ENCODE assay signal across 1 cellular context in genomic region chr6:26026833-26027490, GRCh38.
TF ChIP-seq lines count a peak whose summit lies in the region.

No MANE protein-coding gene starts in this region.

TF ChIP-seq in HEK293, 187 proteins besides CTCF, POLR2A, EP300 and RAD21 (continued from another document and continues in another):
- TF ChIP-seq ZNF280C (tag by site-specific recombination; IDR thresholded peaks at IDR 0.05) = no peak
- TF ChIP-seq, protein P1, sequence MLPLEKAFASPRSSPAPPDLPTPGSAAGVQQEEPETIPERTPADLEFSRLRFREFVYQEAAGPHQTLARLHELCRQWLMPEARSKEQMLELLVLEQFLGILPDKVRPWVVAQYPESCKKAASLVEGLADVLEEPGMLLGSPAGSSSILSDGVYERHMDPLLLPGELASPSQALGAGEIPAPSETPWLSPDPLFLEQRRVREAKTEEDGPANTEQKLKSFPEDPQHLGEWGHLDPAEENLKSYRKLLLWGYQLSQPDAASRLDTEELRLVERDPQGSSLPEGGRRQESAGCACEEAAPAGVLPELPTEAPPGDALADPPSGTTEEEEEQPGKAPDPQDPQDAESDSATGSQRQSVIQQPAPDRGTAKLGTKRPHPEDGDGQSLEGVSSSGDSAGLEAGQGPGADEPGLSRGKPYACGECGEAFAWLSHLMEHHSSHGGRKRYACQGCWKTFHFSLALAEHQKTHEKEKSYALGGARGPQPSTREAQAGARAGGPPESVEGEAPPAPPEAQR (tag by site-specific recombination; IDR thresholded peaks at IDR 0.05) = 0 out of 2 replicates have a peak, but pooled peaks have one; percentile 19
- no peak for TF ChIP-seq ZNF621 (tag by site-specific recombination; IDR thresholded peaks at IDR 0.05)
- no peak for TF ChIP-seq ZNF19 (tag by site-specific recombination; IDR thresholded peaks at IDR 0.05; ENCODE audit: low read depth)
- TF ChIP-seq ZNF670 (tag by site-specific recombination; IDR thresholded peaks at IDR 0.05; ENCODE audit: low read depth) = no peak
- TF ChIP-seq, protein P2, sequence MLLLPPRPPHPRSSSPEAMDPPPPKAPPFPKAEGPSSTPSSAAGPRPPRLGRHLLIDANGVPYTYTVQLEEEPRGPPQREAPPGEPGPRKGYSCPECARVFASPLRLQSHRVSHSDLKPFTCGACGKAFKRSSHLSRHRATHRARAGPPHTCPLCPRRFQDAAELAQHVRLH (tag by site-specific recombination; IDR thresholded peaks at IDR 0.05) = peak; percentile 88
- TF ChIP-seq ZNF518A (tag by site-specific recombination; conservative IDR thresholded peaks at IDR 0.05; ENCODE audit: low read depth) = peak; percentile 33; the same call in 1 of the 2 replicates
- peak; percentile 59; the same call in 1 of the 2 replicates for TF ChIP-seq ZNF561 (tag by site-specific recombination; IDR thresholded peaks at IDR 0.05; ENCODE audit: borderline replicate concordance)
- no peak for TF ChIP-seq ZNF585B (tag by site-specific recombination; IDR thresholded peaks at IDR 0.05)
- TF ChIP-seq ZNF2 (tag by site-specific recombination; IDR thresholded peaks at IDR 0.05) = peak; percentile 95
- TF ChIP-seq, protein P3, sequence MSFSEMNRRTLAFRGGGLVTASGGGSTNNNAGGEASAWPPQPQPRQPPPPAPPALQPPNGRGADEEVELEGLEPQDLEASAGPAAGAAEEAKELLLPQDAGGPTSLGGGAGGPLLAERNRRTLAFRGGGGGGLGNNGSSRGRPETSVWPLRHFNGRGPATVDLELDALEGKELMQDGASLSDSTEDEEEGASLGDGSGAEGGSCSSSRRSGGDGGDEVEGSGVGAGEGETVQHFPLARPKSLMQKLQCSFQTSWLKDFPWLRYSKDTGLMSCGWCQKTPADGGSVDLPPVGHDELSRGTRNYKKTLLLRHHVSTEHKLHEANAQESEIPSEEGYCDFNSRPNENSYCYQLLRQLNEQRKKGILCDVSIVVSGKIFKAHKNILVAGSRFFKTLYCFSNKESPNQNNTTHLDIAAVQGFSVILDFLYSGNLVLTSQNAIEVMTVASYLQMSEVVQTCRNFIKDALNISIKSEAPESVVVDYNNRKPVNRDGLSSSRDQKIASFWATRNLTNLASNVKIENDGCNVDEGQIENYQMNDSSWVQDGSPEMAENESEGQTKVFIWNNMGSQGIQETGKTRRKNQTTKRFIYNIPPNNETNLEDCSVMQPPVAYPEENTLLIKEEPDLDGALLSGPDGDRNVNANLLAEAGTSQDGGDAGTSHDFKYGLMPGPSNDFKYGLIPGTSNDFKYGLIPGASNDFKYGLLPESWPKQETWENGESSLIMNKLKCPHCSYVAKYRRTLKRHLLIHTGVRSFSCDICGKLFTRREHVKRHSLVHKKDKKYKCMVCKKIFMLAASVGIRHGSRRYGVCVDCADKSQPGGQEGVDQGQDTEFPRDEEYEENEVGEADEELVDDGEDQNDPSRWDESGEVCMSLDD (tag by site-specific recombination; IDR thresholded peaks at IDR 0.05) = 0 out of 2 replicates have a peak, but pooled peaks have one; percentile 20
- TF ChIP-seq ZBTB17 (tag by site-specific recombination; IDR thresholded peaks at IDR 0.05) = peak; percentile 81
- TF ChIP-seq ZNF26 (tag by site-specific recombination; IDR thresholded peaks at IDR 0.05) = no peak
- TF ChIP-seq OVOL3 (tag by site-specific recombination; IDR thresholded peaks at IDR 0.05) = peak; percentile 41; the same call in 1 of the 2 replicates
- peak; percentile 47 for TF ChIP-seq ZFP69B (tag by site-specific recombination; IDR thresholded peaks at IDR 0.05)
- TF ChIP-seq ZNF513 (tag by site-specific recombination; IDR thresholded peaks at IDR 0.05) = no peak
- TF ChIP-seq PRDM2 (tag by site-specific recombination; IDR thresholded peaks at IDR 0.05; ENCODE audit: borderline replicate concordance) = no peak
- TF ChIP-seq ZXDB (tag by site-specific recombination; IDR thresholded peaks at IDR 0.05) = peak; percentile 84
- TF ChIP-seq PBX3 (CRISPR knock-in tag; IDR thresholded peaks at IDR 0.05) = no peak
- peak; percentile 76 for TF ChIP-seq ZBTB8A (tag by site-specific recombination; IDR thresholded peaks at IDR 0.05)
- TF ChIP-seq, protein P4, sequence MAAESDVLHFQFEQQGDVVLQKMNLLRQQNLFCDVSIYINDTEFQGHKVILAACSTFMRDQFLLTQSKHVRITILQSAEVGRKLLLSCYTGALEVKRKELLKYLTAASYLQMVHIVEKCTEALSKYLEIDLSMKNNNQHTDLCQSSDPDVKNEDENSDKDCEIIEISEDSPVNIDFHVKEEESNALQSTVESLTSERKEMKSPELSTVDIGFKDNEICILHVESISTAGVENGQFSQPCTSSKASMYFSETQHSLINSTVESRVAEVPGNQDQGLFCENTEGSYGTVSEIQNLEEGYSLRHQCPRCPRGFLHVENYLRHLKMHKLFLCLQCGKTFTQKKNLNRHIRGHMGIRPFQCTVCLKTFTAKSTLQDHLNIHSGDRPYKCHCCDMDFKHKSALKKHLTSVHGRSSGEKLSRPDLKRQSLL (tag by site-specific recombination; IDR thresholded peaks at IDR 0.05) = no peak
- TF ChIP-seq ZNF10 (tag by site-specific recombination; IDR thresholded peaks at IDR 0.05) = peak; percentile 48; the same call in 1 of the 2 replicates
- 0 out of 2 replicates have a peak, but pooled peaks have one; percentile 13 for TF ChIP-seq ZBTB7A (tag by site-specific recombination; IDR thresholded peaks at IDR 0.05; ENCODE audit: low read depth)
- no peak for TF ChIP-seq SETDB1 (IDR thresholded peaks at IDR 0.05; ENCODE audit: insufficient read length, low read length)
- TF ChIP-seq ZNF626 (tag by site-specific recombination; IDR thresholded peaks at IDR 0.05) = no peak
- TF ChIP-seq ZFP37 (tag by site-specific recombination; IDR thresholded peaks at IDR 0.05) = peak; percentile 97
- peak; percentile 45; the same call in 1 of the 2 replicates for TF ChIP-seq GFI1B (tag by site-specific recombination; IDR thresholded peaks at IDR 0.05)
- TF ChIP-seq ZNF658 (tag by site-specific recombination; IDR thresholded peaks at IDR 0.05) = no peak
- no peak for TF ChIP-seq ZNF473 (tag by site-specific recombination; IDR thresholded peaks at IDR 0.05)
- peak; percentile 85 for TF ChIP-seq IKZF3 (tag by site-specific recombination; IDR thresholded peaks at IDR 0.05)
- TF ChIP-seq ZNF211 (tag by site-specific recombination; IDR thresholded peaks at IDR 0.05; ENCODE audit: low read depth) = no peak
